Comparison of ENCODE assay signal across 1 cellular context in the genomic region with DNA sequence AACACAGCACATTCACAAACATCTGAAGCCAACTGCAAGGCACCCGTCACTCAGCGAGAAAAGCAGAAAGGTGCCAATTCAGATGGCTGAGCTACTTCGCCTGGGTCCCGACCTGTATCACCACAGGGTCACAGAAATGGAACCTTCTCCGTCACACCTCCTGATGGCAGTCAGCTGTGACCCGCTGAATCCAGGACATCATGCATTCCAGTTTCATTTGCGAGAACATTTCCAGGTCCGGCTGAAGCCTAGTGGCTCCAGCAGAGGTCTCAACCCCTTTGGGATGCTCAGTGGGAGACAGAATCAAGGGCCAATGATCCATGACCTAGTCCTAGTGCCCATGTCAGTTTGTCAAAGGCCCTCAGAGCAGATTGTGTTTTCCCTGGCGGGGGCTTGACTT.
TF ChIP-seq lines count a peak whose summit lies in the region.

No MANE protein-coding gene starts in this region.

TF ChIP-seq in SK-N-SH, 30 proteins besides CTCF, POLR2A, EP300 and RAD21 (continued from another document):
- TF ChIP-seq, protein P1, sequence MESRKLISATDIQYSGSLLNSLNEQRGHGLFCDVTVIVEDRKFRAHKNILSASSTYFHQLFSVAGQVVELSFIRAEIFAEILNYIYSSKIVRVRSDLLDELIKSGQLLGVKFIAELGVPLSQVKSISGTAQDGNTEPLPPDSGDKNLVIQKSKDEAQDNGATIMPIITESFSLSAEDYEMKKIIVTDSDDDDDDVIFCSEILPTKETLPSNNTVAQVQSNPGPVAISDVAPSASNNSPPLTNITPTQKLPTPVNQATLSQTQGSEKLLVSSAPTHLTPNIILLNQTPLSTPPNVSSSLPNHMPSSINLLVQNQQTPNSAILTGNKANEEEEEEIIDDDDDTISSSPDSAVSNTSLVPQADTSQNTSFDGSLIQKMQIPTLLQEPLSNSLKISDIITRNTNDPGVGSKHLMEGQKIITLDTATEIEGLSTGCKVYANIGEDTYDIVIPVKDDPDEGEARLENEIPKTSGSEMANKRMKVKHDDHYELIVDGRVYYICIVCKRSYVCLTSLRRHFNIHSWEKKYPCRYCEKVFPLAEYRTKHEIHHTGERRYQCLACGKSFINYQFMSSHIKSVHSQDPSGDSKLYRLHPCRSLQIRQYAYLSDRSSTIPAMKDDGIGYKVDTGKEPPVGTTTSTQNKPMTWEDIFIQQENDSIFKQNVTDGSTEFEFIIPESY (IDR thresholded peaks at IDR 0.05; ENCODE audit: borderline replicate concordance, low read depth) = no peak
- TF ChIP-seq GABPA (IDR thresholded peaks at IDR 0.05; ENCODE audit: low read depth) (no peak), MXI1 (IDR thresholded peaks at IDR 0.05; ENCODE audit: low read depth, low read length) (no peak), FOSL2 (IDR thresholded peaks at IDR 0.05; ENCODE audit: borderline replicate concordance, low read depth) (no peak)
- TF ChIP-seq, protein P2, sequence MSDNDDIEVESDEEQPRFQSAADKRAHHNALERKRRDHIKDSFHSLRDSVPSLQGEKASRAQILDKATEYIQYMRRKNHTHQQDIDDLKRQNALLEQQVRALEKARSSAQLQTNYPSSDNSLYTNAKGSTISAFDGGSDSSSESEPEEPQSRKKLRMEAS (IDR thresholded peaks at IDR 0.05; ENCODE audit: low read depth) = no peak
